In the genomic region with DNA sequence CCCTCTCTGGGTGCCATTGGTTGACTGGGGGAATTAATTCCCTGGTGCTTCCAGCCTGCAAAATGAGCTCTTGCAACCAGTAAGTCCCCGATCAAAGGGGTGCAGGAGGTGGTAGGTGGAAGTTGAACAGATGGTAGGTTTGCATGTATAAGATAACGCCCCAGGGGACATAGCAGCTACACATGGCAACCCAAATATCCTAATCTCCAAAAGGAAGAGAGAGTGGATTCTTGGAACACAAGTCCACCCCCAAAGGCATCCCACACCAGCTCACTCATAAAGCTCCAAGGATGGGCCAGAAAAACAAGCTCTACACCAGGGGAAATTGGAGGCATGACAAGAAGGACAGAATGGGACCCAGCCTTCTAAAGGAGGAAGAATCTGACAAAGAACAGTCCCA, we compare ENCODE assay signal across 21 cellular contexts. TPM values are rescaled to one million over a fixed set of nuclear protein-coding genes. Genes with fewer than 3 reads are reported as not detected.
"Had no signal": no experiment of that assay in that cellular context is flagged by ENCODE, and none has a peak within 500 bp of the region (broad histone marks: within the 10 kb centered on the region; RNA-seq: fewer than 3 reads in every experiment).

No MANE protein-coding gene starts in this region.

- ATAC-seq: body of pancreas; mucosa of descending colon; naive thymus-derived CD4-positive, alpha-beta T cell; pancreas had no signal

- H3K9me3 ChIP-seq: body of pancreas, esophagus muscularis mucosa, left ventricle myocardium inferior, mucosa of descending colon, pancreas, tibial nerve, vagina had no signal

- H3K27ac ChIP-seq: body of pancreas, coronary artery, esophagus muscularis mucosa, left ventricle myocardium inferior, pancreas, tibial nerve, vagina, VCaP had no signal

- FAIRE-seq: pancreas had no signal

- DNase-seq: activated CD4-positive, alpha-beta memory T cell treated with anti-CD3 and anti-CD28 coated beads, Interleukin-2, amount 10 ng/mL, durations not matched to agents 7 days and 5 days; activated CD4-positive, alpha-beta T cell treated with anti-CD3 and anti-CD28 coated beads for 4 hours; activated gamma-delta T cell; activated T-cell treated with anti-CD3 and anti-CD28 coated beads, Interleukin-2, amount 50 U/mL, for 48 hours; amniotic stem cell; body of pancreas; effector CD4-positive, alpha-beta T cell; hippocampal formation; left ventricle myocardium inferior; mucosa of descending colon; naive thymus-derived CD4-positive, alpha-beta T cell; pancreas; stimulated activated CD4-positive, alpha-beta T cell treated with anti-CD3 and anti-CD28 coated beads, Interleukin-12 subunit alpha, Interleukin-12 subunit beta, amount 100 ng/mL, for 4 hours; stimulated activated CD4-positive, alpha-beta T cell treated with anti-CD3 and anti-CD28 coated beads, Interleukin-2, amount 100 ng/mL, for 24 hours had no signal

- H3K36me3 ChIP-seq: esophagus muscularis mucosa, left ventricle myocardium inferior, pancreas, tibial nerve, vagina had no signal

- H3K27me3 ChIP-seq: body of pancreas, pancreas, tibial nerve, vagina had no signal

- H3K4me1 ChIP-seq: body of pancreas, esophagus muscularis mucosa, left ventricle myocardium inferior, pancreas, tibial nerve, vagina had no signal

- H3K4me3 ChIP-seq: body of pancreas, coronary artery, esophagus muscularis mucosa, left ventricle myocardium inferior, mucosa of descending colon, pancreas, tibial nerve, vagina had no signal

RNA-seq across cellular contexts. Expression of a gene that starts 4.8 kb away (rescaled TPM):
- total RNA-seq: activated CD4-positive, alpha-beta memory T cell treated with anti-CD3 and anti-CD28 coated beads, Interleukin-2, amount 10 ng/mL, durations not matched to agents 7 days and 5 days; activated naive CD4-positive, alpha-beta T cell treated with anti-CD3 and anti-CD28 coated beads, Interleukin-2, amount 50 U/mL, for 72 hours had no signal
- polyA plus RNA-seq: naive thymus-derived CD4-positive, alpha-beta T cell had no signal

RNA-seq across cellular contexts. Expression of a gene that starts 10.7 kb away (rescaled TPM):
- total RNA-seq: activated CD4-positive, alpha-beta memory T cell treated with anti-CD3 and anti-CD28 coated beads, Interleukin-2, amount 10 ng/mL, durations not matched to agents 7 days and 5 days; activated naive CD4-positive, alpha-beta T cell treated with anti-CD3 and anti-CD28 coated beads, Interleukin-2, amount 50 U/mL, for 72 hours; kidney epithelial cell had no signal
- polyA plus RNA-seq: naive thymus-derived CD4-positive, alpha-beta T cell had no signal

RNA-seq across cellular contexts. Expression of a gene that starts 20.5 kb away (rescaled TPM):
- total RNA-seq: activated CD4-positive, alpha-beta memory T cell treated with anti-CD3 and anti-CD28 coated beads, Interleukin-2, amount 10 ng/mL, durations not matched to agents 7 days and 5 days; activated naive CD4-positive, alpha-beta T cell treated with anti-CD3 and anti-CD28 coated beads, Interleukin-2, amount 50 U/mL, for 72 hours; body of pancreas; esophagus muscularis mucosa; kidney epithelial cell; left ventricle myocardium inferior; mucosa of descending colon; naive thymus-derived CD4-positive, alpha-beta T cell; pancreas; vagina had no signal
- polyA plus RNA-seq: pancreas had no signal

RNA-seq across cellular contexts. Expression of a gene that starts 40.6 kb away (rescaled TPM):
- total RNA-seq: body of pancreas, kidney epithelial cell, vagina had no signal
